1 cellular context compared by ENCODE assay signal in genomic region chr19:48899781-48900476, GRCh38.
TF ChIP-seq lines count a peak whose summit lies in the region.

Gene NUCB1, plus strand, starts transcription at chr19:48900312. Its CDS starts 485 bp downstream, at chr19:48900797.

TF ChIP-seq in HepG2, 621 proteins besides CTCF, POLR2A, EP300 and RAD21 (continued from another document):
- TF ChIP-seq, protein P1, sequence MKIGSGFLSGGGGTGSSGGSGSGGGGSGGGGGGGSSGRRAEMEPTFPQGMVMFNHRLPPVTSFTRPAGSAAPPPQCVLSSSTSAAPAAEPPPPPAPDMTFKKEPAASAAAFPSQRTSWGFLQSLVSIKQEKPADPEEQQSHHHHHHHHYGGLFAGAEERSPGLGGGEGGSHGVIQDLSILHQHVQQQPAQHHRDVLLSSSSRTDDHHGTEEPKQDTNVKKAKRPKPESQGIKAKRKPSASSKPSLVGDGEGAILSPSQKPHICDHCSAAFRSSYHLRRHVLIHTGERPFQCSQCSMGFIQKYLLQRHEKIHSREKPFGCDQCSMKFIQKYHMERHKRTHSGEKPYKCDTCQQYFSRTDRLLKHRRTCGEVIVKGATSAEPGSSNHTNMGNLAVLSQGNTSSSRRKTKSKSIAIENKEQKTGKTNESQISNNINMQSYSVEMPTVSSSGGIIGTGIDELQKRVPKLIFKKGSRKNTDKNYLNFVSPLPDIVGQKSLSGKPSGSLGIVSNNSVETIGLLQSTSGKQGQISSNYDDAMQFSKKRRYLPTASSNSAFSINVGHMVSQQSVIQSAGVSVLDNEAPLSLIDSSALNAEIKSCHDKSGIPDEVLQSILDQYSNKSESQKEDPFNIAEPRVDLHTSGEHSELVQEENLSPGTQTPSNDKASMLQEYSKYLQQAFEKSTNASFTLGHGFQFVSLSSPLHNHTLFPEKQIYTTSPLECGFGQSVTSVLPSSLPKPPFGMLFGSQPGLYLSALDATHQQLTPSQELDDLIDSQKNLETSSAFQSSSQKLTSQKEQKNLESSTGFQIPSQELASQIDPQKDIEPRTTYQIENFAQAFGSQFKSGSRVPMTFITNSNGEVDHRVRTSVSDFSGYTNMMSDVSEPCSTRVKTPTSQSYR (CRISPR knock-in tag; IDR thresholded peaks at IDR 0.05; ENCODE audit: borderline replicate concordance), result no peak
- TF ChIP-seq TFAP4 (IDR thresholded peaks at IDR 0.05; ENCODE audit: borderline replicate concordance, low read depth) (no peak), ZNF30 (CRISPR knock-in tag; IDR thresholded peaks at IDR 0.05) (no peak), ZNF878 (CRISPR knock-in tag; IDR thresholded peaks at IDR 0.05) (no peak), KAT2B (IDR thresholded peaks at IDR 0.05; ENCODE audit: borderline replicate concordance, low read depth, low read length) (no peak), HES4 (CRISPR knock-in tag; IDR thresholded peaks at IDR 0.05; ENCODE audit: borderline replicate concordance) (0 out of 2 replicates have a peak, but pooled peaks have one; percentile 26), NFYB (CRISPR knock-in tag; IDR thresholded peaks at IDR 0.05) (peak; percentile 95), ARHGAP35 (CRISPR knock-in tag; IDR thresholded peaks at IDR 0.05; ENCODE audit: borderline replicate concordance) (peak; percentile 10; the same call in 1 of the 2 replicates), RFXAP (CRISPR knock-in tag; IDR thresholded peaks at IDR 0.05; ENCODE audit: borderline replicate concordance) (peak; percentile 78), KDM2A (CRISPR knock-in tag; IDR thresholded peaks at IDR 0.05; ENCODE audit: borderline replicate concordance, low read depth) (peak; percentile 45; the same call in 1 of the 2 replicates), MLLT10 (CRISPR knock-in tag; IDR thresholded peaks at IDR 0.05) (no peak), GMEB1 (CRISPR knock-in tag; IDR thresholded peaks at IDR 0.05; ENCODE audit: borderline replicate concordance) (peak; percentile 66; the same call in 1 of the 2 replicates), ZNF33B (CRISPR knock-in tag; IDR thresholded peaks at IDR 0.05) (peak; percentile 47; the same call in 1 of the 2 replicates), ZSCAN9 (CRISPR knock-in tag; IDR thresholded peaks at IDR 0.05; ENCODE audit: borderline replicate concordance) (peak; percentile 72; the same call in 1 of the 2 replicates), ZNF558 (CRISPR knock-in tag; IDR thresholded peaks at IDR 0.05; ENCODE audit: borderline replicate concordance) (peak; percentile 35; the same call in 1 of the 2 replicates), ZNF652 (CRISPR knock-in tag; IDR thresholded peaks at IDR 0.05; ENCODE audit: borderline replicate concordance, low read depth) (no peak), AHDC1 (CRISPR knock-in tag; IDR thresholded peaks at IDR 0.05; ENCODE audit: borderline replicate concordance) (peak; percentile 46; the same call in 1 of the 2 replicates), ZNF563 (CRISPR knock-in tag; IDR thresholded peaks at IDR 0.05) (0 out of 2 replicates have a peak, but pooled peaks have one; percentile 32), SP1 (IDR thresholded peaks at IDR 0.05) (no peak), SP1 (CRISPR knock-in tag; IDR thresholded peaks at IDR 0.05) (peak; percentile 90), RARA (CRISPR knock-in tag; IDR thresholded peaks at IDR 0.05) (peak; percentile 54), HOXD1 (CRISPR knock-in tag; IDR thresholded peaks at IDR 0.05) (peak; percentile 49; the same call in 1 of the 2 replicates)
- TF ChIP-seq, protein P2, sequence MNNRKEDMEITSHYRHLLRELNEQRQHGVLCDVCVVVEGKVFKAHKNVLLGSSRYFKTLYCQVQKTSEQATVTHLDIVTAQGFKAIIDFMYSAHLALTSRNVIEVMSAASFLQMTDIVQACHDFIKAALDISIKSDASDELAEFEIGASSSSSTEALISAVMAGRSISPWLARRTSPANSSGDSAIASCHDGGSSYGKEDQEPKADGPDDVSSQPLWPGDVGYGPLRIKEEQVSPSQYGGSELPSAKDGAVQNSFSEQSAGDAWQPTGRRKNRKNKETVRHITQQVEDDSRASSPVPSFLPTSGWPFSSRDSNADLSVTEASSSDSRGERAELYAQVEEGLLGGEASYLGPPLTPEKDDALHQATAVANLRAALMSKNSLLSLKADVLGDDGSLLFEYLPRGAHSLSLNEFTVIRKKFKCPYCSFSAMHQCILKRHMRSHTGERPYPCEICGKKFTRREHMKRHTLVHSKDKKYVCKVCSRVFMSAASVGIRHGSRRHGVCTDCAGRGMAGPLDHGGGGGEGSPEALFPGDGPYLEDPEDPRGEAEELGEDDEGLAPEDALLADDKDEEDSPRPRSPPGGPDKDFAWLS (CRISPR knock-in tag; IDR thresholded peaks at IDR 0.05; ENCODE audit: borderline replicate concordance), result no peak
- TF ChIP-seq, protein P3, sequence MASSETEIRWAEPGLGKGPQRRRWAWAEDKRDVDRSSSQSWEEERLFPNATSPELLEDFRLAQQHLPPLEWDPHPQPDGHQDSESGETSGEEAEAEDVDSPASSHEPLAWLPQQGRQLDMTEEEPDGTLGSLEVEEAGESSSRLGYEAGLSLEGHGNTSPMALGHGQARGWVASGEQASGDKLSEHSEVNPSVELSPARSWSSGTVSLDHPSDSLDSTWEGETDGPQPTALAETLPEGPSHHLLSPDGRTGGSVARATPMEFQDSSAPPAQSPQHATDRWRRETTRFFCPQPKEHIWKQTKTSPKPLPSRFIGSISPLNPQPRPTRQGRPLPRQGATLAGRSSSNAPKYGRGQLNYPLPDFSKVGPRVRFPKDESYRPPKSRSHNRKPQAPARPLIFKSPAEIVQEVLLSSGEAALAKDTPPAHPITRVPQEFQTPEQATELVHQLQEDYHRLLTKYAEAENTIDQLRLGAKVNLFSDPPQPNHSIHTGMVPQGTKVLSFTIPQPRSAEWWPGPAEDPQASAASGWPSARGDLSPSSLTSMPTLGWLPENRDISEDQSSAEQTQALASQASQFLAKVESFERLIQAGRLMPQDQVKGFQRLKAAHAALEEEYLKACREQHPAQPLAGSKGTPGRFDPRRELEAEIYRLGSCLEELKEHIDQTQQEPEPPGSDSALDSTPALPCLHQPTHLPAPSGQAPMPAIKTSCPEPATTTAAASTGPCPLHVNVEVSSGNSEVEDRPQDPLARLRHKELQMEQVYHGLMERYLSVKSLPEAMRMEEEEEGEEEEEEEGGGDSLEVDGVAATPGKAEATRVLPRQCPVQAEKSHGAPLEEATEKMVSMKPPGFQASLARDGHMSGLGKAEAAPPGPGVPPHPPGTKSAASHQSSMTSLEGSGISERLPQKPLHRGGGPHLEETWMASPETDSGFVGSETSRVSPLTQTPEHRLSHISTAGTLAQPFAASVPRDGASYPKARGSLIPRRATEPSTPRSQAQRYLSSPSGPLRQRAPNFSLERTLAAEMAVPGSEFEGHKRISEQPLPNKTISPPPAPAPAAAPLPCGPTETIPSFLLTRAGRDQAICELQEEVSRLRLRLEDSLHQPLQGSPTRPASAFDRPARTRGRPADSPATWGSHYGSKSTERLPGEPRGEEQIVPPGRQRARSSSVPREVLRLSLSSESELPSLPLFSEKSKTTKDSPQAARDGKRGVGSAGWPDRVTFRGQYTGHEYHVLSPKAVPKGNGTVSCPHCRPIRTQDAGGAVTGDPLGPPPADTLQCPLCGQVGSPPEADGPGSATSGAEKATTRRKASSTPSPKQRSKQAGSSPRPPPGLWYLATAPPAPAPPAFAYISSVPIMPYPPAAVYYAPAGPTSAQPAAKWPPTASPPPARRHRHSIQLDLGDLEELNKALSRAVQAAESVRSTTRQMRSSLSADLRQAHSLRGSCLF (CRISPR knock-in tag; IDR thresholded peaks at IDR 0.05; ENCODE audit: borderline replicate concordance), result 0 out of 2 replicates have a peak, but pooled peaks have one; percentile 50
